In genomic region chr9:127449332-127449966, GRCh38 we compare ENCODE assay signal across 8 cellular contexts. TPM values are rescaled to one million over a fixed set of nuclear protein-coding genes. Genes with fewer than 3 reads are reported as not detected.
DNase-seq lines count a peak whose midpoint lies in the region; ATAC-seq and TF ChIP-seq lines count a peak whose summit lies in the region.

No MANE protein-coding gene starts in this region.

- DNase-seq in EL: peak; percentile 31
- peak; percentile 30 for DNase-seq in OCI-LY7 (ENCODE audit: low spot score)
- DNase-seq in effector memory CD8-positive, alpha-beta T cell: no peak
- DNase-seq in osteoblast (ENCODE audit: insufficient read length, low spot score, missing footprints): peak; percentile 52
- no peak for DNase-seq in cerebellar nuclear complex (lab: John Stamatoyannopoulos, UW)
- no peak for DNase-seq in LoVo (ENCODE audit: low spot score)
- DNase-seq in AG08395 (ENCODE audit: low spot score): no peak

- CTCF ChIA-PET in OCI-LY7 (lab: Charles Lee; ENCODE audit: unreplicated experiment): no interaction called here

- H3K36me3 ChIP-seq in OCI-LY7 (ENCODE audit: insufficient read depth, low read length) (peaks cover 67% of the 10 kb centered on the region), osteoblast (ENCODE audit: insufficient read depth, low read length) (peaks cover 61% of the 10 kb centered on the region)

- POLR2A ChIA-PET in OCI-LY7 (lab: Charles Lee): interaction anchor here (0.6 to 3.1 kb wide), 2 partner anchors 53 to 104 kb away, joined by 3 to 9 read pairs; partner anchors contain the start of gene SLC2A8

- ATAC-seq in effector memory CD8-positive, alpha-beta T cell (replicated peaks): no peak
- no peak for ATAC-seq in GM21360 (IDR thresholded peaks at IDR 0.05; ENCODE audit: unreplicated experiment)

- H3K4me3 Mint-ChIP-seq in effector memory CD8-positive, alpha-beta T cell: peak overlapping the region; percentile 93 to 95

- intact Hi-C loops in OCI-LY7 (cut with micrococcal nuclease; ENCODE audit: unreplicated experiment): loop anchor here (2.0 kb wide), 1 partner anchor 225 kb away; no protein-coding TSS in a partner anchor

- peaks cover 73% of the 10 kb centered on the region for H3K36me3 Mint-ChIP-seq in effector memory CD8-positive, alpha-beta T cell (ENCODE audit: insufficient read depth)

- no TSS peak for BruUV-seq in OCI-LY7 (replicated peaks; lab: Mats Ljungman, UMichigan)

- H3K9me3 Mint-ChIP-seq in effector memory CD8-positive, alpha-beta T cell: no peaks in the 10 kb centered on the region

- no peak overlapping the region for H2AFZ ChIP-seq in OCI-LY7 (ENCODE audit: low read length)
- no peak overlapping the region for H2AFZ ChIP-seq in osteoblast (ENCODE audit: low read length)

- H3K4me2 ChIP-seq in OCI-LY7 (ENCODE audit: low read length): peak overlapping the region; percentile 99
- H3K4me2 ChIP-seq in osteoblast (ENCODE audit: insufficient read depth, low read length): peak overlapping the region; percentile 96

- peak overlapping the region; percentile 97 to 98 for H3K27ac Mint-ChIP-seq in effector memory CD8-positive, alpha-beta T cell

- H3K27ac ChIP-seq in OCI-LY7 (ENCODE audit: low read depth, low read length, poor library complexity, severe bottlenecking) (peak overlapping the region; percentile 92), osteoblast (ENCODE audit: low read depth, low read length) (peak overlapping the region; percentile 92)

- H4K20me1 ChIP-seq in OCI-LY7 (ENCODE audit: insufficient read depth, low read length) (peaks cover 36% of the 10 kb centered on the region), osteoblast (ENCODE audit: insufficient read depth, low read length) (peaks cover 49% of the 10 kb centered on the region)

- H3K9me2 ChIP-seq in OCI-LY7 (ENCODE audit: insufficient read depth, low read length): no peaks in the 10 kb centered on the region

- H3K4me3 ChIP-seq in OCI-LY7 (ENCODE audit: low read depth, low read length, poor library complexity, severe bottlenecking) (peak overlapping the region; percentile 99), osteoblast (ENCODE audit: insufficient read depth, low read length) (peak overlapping the region; percentile 95)

- no peak for TF ChIP-seq CTCF in OCI-LY7 (conservative IDR thresholded peaks at IDR 0.05; ENCODE audit: low read length)
- no peak for TF ChIP-seq CTCF in osteoblast (IDR thresholded peaks at IDR 0.05; ENCODE audit: extremely low read depth, low read depth, low read length)

- H3K79me2 ChIP-seq in OCI-LY7 (ENCODE audit: insufficient read depth, low read depth, low read length) (peaks cover 42% of the 10 kb centered on the region), osteoblast (ENCODE audit: insufficient read depth, low read length) (peaks cover 48% of the 10 kb centered on the region)

- no peaks in the 10 kb centered on the region for H3K27me3 ChIP-seq in osteoblast (ENCODE audit: insufficient read depth, low read length)

- H3K4me1 Mint-ChIP-seq in effector memory CD8-positive, alpha-beta T cell (ENCODE audit: low read depth in 2 of 2): peaks cover 35 to 39% of the 10 kb centered on the region in 2 donors

- H3K9me3 ChIP-seq in OCI-LY7 (ENCODE audit: low read length) (no peaks in the 10 kb centered on the region), osteoblast (ENCODE audit: low read depth, low read length) (peaks cover 9% of the 10 kb centered on the region)

- H3K4me1 ChIP-seq in OCI-LY7 (ENCODE audit: insufficient read depth, low read length, poor library complexity, severe bottlenecking) (peaks cover 32% of the 10 kb centered on the region), osteoblast (ENCODE audit: insufficient read depth, low read length) (peaks cover 34% of the 10 kb centered on the region)

- H3K27me3 Mint-ChIP-seq in effector memory CD8-positive, alpha-beta T cell: no peaks in the 10 kb centered on the region

RNA-seq across cellular contexts. Expression of gene RPL12, which starts 1.8 kb away (rescaled TPM):
- total RNA-seq in OCI-LY7 (2014; rRNA removed; shearing (Covaris generic)): 1,855 and 1,868 TPM in 2 replicates
- total RNA-seq in OCI-LY7 (2022) (1,622 and 1,726 TPM in 2 replicates), osteoblast (1,103 and 1,259 TPM in 2 replicates)

RNA-seq across cellular contexts. Expression of gene LRSAM1, which starts 1.9 kb away (rescaled TPM):
- total RNA-seq in OCI-LY7 (2014; rRNA removed; shearing (Covaris generic)): 13.6 and 20.8 TPM in 2 replicates
- 32.2 and 34.1 TPM in 2 replicates for total RNA-seq in OCI-LY7 (2022)
- 12.3 and 13.0 TPM in 2 replicates for total RNA-seq in osteoblast

RNA-seq across cellular contexts. Expression of gene ZNF79, which starts 25.3 kb away (rescaled TPM):
- 14.1 and 14.9 TPM in 2 replicates for total RNA-seq in OCI-LY7 (2014; rRNA removed; shearing (Covaris generic))
- total RNA-seq in OCI-LY7 (2022) (9.3 and 9.4 TPM in 2 replicates), osteoblast (11.9 and 13.3 TPM in 2 replicates)

RNA-seq across cellular contexts. Expression of gene SLC2A8, which starts 52.5 kb away (rescaled TPM):
- 5.6 and 11.9 TPM in 2 replicates for total RNA-seq in OCI-LY7 (2014; rRNA removed; shearing (Covaris generic))
- total RNA-seq in OCI-LY7 (2022): 18.0 and 19.6 TPM in 2 replicates
- 5.4 and 6.8 TPM in 2 replicates for total RNA-seq in osteoblast

Comparison
In these comparisons a context has a peak if more than half of its experiments do, and no peak if none do; other contexts are left out.
1. DNase-seq: peak in EL (single experiment), OCI-LY7 (single experiment) and osteoblast (single experiment); none in effector memory CD8-positive, alpha-beta T cell (0 of 3), cerebellar nuclear complex (0 of 2), LoVo (single experiment) and AG08395 (single experiment).